In genomic region chr3:108835101-108835500, GRCh38 we compare ENCODE assay signal across 16 cellular contexts. TPM values are rescaled to one million over a fixed set of nuclear protein-coding genes. Genes with fewer than 3 reads are reported as not detected.
DNase-seq lines count a peak whose midpoint lies in the region; ATAC-seq and TF ChIP-seq lines count a peak whose summit lies in the region.
"Had no signal": no experiment of that assay in that cellular context is flagged by ENCODE, and none has a peak within 500 bp of the region (broad histone marks: within the 10 kb centered on the region; RNA-seq: fewer than 3 reads in every experiment).

No MANE protein-coding gene starts in this region.

- peak overlapping the region; percentile 96 for H3K27ac Mint-ChIP-seq in activated CD8-positive, alpha-beta memory T cell treated with anti-CD3 and anti-CD28 coated beads, Interleukin-2, amount 10 ng/mL, durations not matched to agents 7 days and 5 days
- H3K27ac Mint-ChIP-seq in natural killer cell: peak overlapping the region; percentile 1 to 17
- H3K27ac Mint-ChIP-seq: type B pancreatic cell had no signal

- H3K9me3 Mint-ChIP-seq in activated CD8-positive, alpha-beta memory T cell treated with anti-CD3 and anti-CD28 coated beads, Interleukin-2, amount 10 ng/mL, durations not matched to agents 7 days and 5 days (ENCODE audit: low read depth): no peaks in the 10 kb centered on the region
- no peaks in the 10 kb centered on the region for H3K9me3 Mint-ChIP-seq in natural killer cell
- H3K9me3 Mint-ChIP-seq: type B pancreatic cell had no signal

- no peak for TF ChIP-seq CTCF in natural killer cell (IDR thresholded peaks at IDR 0.05)

- DNase-seq in activated CD8-positive, alpha-beta memory T cell treated with anti-CD3 and anti-CD28 coated beads, Interleukin-2, amount 10 ng/mL, durations not matched to agents 7 days and 5 days: peak; percentile 64
- DNase-seq in activated CD8-positive, alpha-beta memory T cell treated with anti-CD3 and anti-CD28 coated beads, Interleukin-2, amount 50 U/mL, for 48 hours: no peak
- peak; percentile 49 for DNase-seq in Jurkat, Clone E6-1 (ENCODE audit: low read depth, low spot score)
- DNase-seq in activated gamma-delta T cell treated with anti-CD3 and anti-CD28 coated beads, Interleukin-2, amount 50 U/mL, for 16 hours (ENCODE audit: low read depth): peak; percentile 34
- no peak for DNase-seq in natural killer cell
- no peak for DNase-seq in DMS 273 treated with DMSO at 0.1 percent for 48 hours (lab: John Stamatoyannopoulos, UW)
- DNase-seq in retina: no peak
- DNase-seq in GM19240 (ENCODE audit: insufficient read length, low spot score): no peak
- DNase-seq: aorta, SK-N-SH had no signal

- H3K4me3 ChIP-seq in Jurkat, Clone E6-1 (ENCODE audit: low read length): no peak overlapping the region
- H3K4me3 ChIP-seq: skin epidermis had no signal

- peaks cover 75% of the 10 kb centered on the region for H3K36me3 Mint-ChIP-seq in activated CD8-positive, alpha-beta memory T cell treated with anti-CD3 and anti-CD28 coated beads, Interleukin-2, amount 10 ng/mL, durations not matched to agents 7 days and 5 days
- no peaks in the 10 kb centered on the region for H3K36me3 Mint-ChIP-seq in natural killer cell
- H3K36me3 Mint-ChIP-seq: type B pancreatic cell had no signal

- H3K4me1 Mint-ChIP-seq in activated CD8-positive, alpha-beta memory T cell treated with anti-CD3 and anti-CD28 coated beads, Interleukin-2, amount 10 ng/mL, durations not matched to agents 7 days and 5 days: peaks cover 80% of the 10 kb centered on the region
- H3K4me1 Mint-ChIP-seq in natural killer cell: peaks cover 5 to 13% of the 10 kb centered on the region in 2 donors

- CTCF ChIA-PET in activated CD8-positive, alpha-beta memory T cell treated with anti-CD3 and anti-CD28 coated beads, Interleukin-2, amount 10 ng/mL, durations not matched to agents 7 days and 5 days (lab: Charles Lee): interaction anchor here (0.9 to 5.1 kb wide), 5 partner anchors 10 to 1159 kb away, joined by 3 to 74 read pairs (median 3); partner anchors contain the start of gene TRAT1

- peak; percentile 73 for ATAC-seq in activated CD8-positive, alpha-beta memory T cell treated with anti-CD3 and anti-CD28 coated beads, Interleukin-2, amount 10 ng/mL, durations not matched to agents 7 days and 5 days
- peak in 2 of 3 donors; percentile 57 to 65 for ATAC-seq in natural killer cell

- intact Hi-C loops in natural killer cell (cut with micrococcal nuclease): no loop called here

- no peaks in the 10 kb centered on the region for H3K27me3 Mint-ChIP-seq in activated CD8-positive, alpha-beta memory T cell treated with anti-CD3 and anti-CD28 coated beads, Interleukin-2, amount 10 ng/mL, durations not matched to agents 7 days and 5 days
- H3K27me3 Mint-ChIP-seq in natural killer cell (ENCODE audit: low read depth in 2 of 2): peaks cover 0 to 7% of the 10 kb centered on the region in 2 donors
- H3K27me3 Mint-ChIP-seq: type B pancreatic cell had no signal

- H3K4me3 Mint-ChIP-seq in activated CD8-positive, alpha-beta memory T cell treated with anti-CD3 and anti-CD28 coated beads, Interleukin-2, amount 10 ng/mL, durations not matched to agents 7 days and 5 days: peak overlapping the region; percentile 68
- H3K4me3 Mint-ChIP-seq in natural killer cell: no peak overlapping the region
- H3K4me3 Mint-ChIP-seq: type B pancreatic cell had no signal

RNA-seq across cellular contexts. Expression of gene TRAT1, which starts 12.5 kb away (rescaled TPM):
- total RNA-seq in activated CD8-positive, alpha-beta memory T cell treated with anti-CD3 and anti-CD28 coated beads, Interleukin-2, amount 10 ng/mL, durations not matched to agents 7 days and 5 days: 10 to 100 TPM; 53.8 to 62.4 TPM
- polyA plus RNA-seq in Jurkat, Clone E6-1 (2012; ENCODE audit: insufficient read depth, insufficient read length): 27.6 TPM
- total RNA-seq in natural killer cell: 1 to 10 TPM; 1.6 to 9.1 (median 2.4) TPM
- total RNA-seq: A673, dermis microvascular lymphatic vessel endothelial cell, lung microvascular endothelial cell, OCI-LY7 had no signal
- polyA plus RNA-seq: SK-N-SH had no signal

Comparison
In these comparisons a context has a peak if more than half of its experiments do, and no peak if none do; other contexts are left out.
1. DNase-seq: peak in activated CD8-positive, alpha-beta memory T cell treated with anti-CD3 and anti-CD28 coated beads, Interleukin-2, amount 10 ng/mL, durations not matched to agents 7 days and 5 days (single experiment), Jurkat, Clone E6-1 (single experiment) and activated gamma-delta T cell treated with anti-CD3 and anti-CD28 coated beads, Interleukin-2, amount 50 U/mL, for 16 hours (single experiment); none in activated CD8-positive, alpha-beta memory T cell treated with anti-CD3 and anti-CD28 coated beads, Interleukin-2, amount 50 U/mL, for 48 hours (single experiment), natural killer cell (single experiment), DMS 273 treated with DMSO at 0.1 percent for 48 hours (single experiment), retina (single experiment) and GM19240 (single experiment).
2. RNA of gene TRAT1, which starts 12.5 kb away (total RNA-seq): 53.8 to 62.4 TPM in activated CD8-positive, alpha-beta memory T cell treated with anti-CD3 and anti-CD28 coated beads, Interleukin-2, amount 10 ng/mL, durations not matched to agents 7 days and 5 days; 1.6 to 9.1 TPM in natural killer cell; every median in the first group is over 4 times any median in the second.